11 cellular contexts compared by ENCODE assay signal in the genomic region with DNA sequence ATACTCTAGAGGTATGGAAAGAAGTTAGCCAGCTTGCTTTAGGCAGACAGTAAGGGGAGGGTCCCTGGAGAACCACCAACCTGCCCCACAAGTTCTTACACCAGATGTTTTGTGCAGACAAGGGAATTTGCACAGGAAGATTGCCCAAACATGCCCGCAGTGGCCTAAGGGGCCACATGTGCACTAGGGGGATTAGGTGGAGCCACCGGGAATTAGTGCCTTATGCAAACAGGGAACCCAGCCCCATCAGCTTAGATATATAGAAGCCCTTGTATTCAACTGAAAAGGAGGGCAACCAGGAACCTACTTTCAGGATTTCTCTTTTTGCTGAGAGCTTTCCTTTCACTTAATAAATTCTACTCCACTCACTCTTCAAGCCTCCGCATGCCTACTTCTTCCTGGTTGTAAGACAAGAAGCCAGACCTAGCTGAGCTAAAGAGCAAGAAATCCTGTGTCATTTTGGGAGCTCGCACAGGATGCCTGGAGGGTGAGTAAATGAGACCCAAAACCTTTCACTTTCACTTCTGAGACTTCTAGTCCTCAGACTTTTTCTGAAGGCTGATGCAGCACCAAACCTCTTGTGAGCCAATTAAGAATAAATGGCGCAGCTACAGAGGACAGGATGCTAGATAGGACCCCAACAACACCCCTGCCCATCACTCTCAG.
DNase-seq lines count a peak whose midpoint lies in the region; ATAC-seq, FAIRE-seq and TF ChIP-seq lines count a peak whose summit lies in the region.
"Had no signal": no experiment of that assay in that cellular context is flagged by ENCODE, and none has a peak within 500 bp of the region (broad histone marks: within the 10 kb centered on the region; RNA-seq: fewer than 3 reads in every experiment).

No MANE protein-coding gene starts in this region.

- intact Hi-C loops in transverse colon (cut with DNase I; ENCODE audit: low total_unique reads), result no loop called here

- H3K27me3 Mint-ChIP-seq in stimulated activated naive B cell treated with anti-CD40 and anti-IgM and Interleukin-4, amounts not matched to agents 10 μg/mL and 1 μg/mL and 100 μg/mL, for 72 hours, result no peaks in the 10 kb centered on the region
- H3K27me3 Mint-ChIP-seq: naive B cell had no signal

- H3K27ac ChIP-seq in SJCRH30 (no peak overlapping the region), brain microvascular endothelial cell (no peak overlapping the region), transverse colon (no peak overlapping the region)

- 90 to 91% methylated on average over 3 to 5 of the region's 5 CpGs for WGBS in transverse colon (ENCODE audit: low coverage in 1 of 2), 2 donors

- no peaks in the 10 kb centered on the region for H3K36me3 ChIP-seq in SJCRH30
- H3K36me3 ChIP-seq in brain microvascular endothelial cell (replicated peaks), result no peaks in the 10 kb centered on the region
- no peaks in the 10 kb centered on the region for H3K36me3 ChIP-seq in transverse colon

- in situ Hi-C loops in brain microvascular endothelial cell (cut with HindIII; ENCODE audit: low pct_ligation_motif_present, low sequenced_read_pairs) (no loop called here), transverse colon (cut with MboI; ENCODE audit: low pct_ligation_motif_present in 1 of 4, low pct_unique_long_range_greater_than_20kb in 1 of 4, low sequenced_read_pairs in 3 of 4) (no loop called here)

- H3K27me3 ChIP-seq in SJCRH30 (no peaks in the 10 kb centered on the region), brain microvascular endothelial cell (replicated peaks) (no peaks in the 10 kb centered on the region), transverse colon (no peaks in the 10 kb centered on the region)

- H3K4me3 ChIP-seq in SJCRH30 (no peak overlapping the region), brain microvascular endothelial cell (ENCODE audit: low read depth, low read length) (no peak overlapping the region), transverse colon (no peak overlapping the region)

- H3K9me3 Mint-ChIP-seq in stimulated activated naive B cell treated with anti-CD40 and anti-IgM and Interleukin-4, amounts not matched to agents 10 μg/mL and 1 μg/mL and 100 μg/mL, for 72 hours, result peaks cover 8 to 14% of the 10 kb centered on the region in 2 donors

- no peaks in the 10 kb centered on the region for H3K4me1 Mint-ChIP-seq in stimulated activated naive B cell treated with anti-CD40 and anti-IgM and Interleukin-4, amounts not matched to agents 10 μg/mL and 1 μg/mL and 100 μg/mL, for 72 hours
- H3K4me1 Mint-ChIP-seq: naive B cell had no signal

- peaks cover 5% of the 10 kb centered on the region; the same call in 1 of the 2 replicates for H3K4me1 ChIP-seq in SJCRH30
- H3K4me1 ChIP-seq in transverse colon, result no peaks in the 10 kb centered on the region

- H3K4me3 Mint-ChIP-seq in stimulated activated naive B cell treated with anti-CD40 and anti-IgM and Interleukin-4, amounts not matched to agents 10 μg/mL and 1 μg/mL and 100 μg/mL, for 72 hours, result no peak overlapping the region
- H3K4me3 Mint-ChIP-seq: naive B cell had no signal

- TF ChIP-seq POLR2A in GM12892 (IDR thresholded peaks at IDR 0.05; ENCODE audit: low read depth, low read length), result no peak
- TF ChIP-seq POLR2A in transverse colon (IDR thresholded peaks at IDR 0.05), result no peak

- H3K9me3 ChIP-seq in SJCRH30 (replicated peaks) (no peaks in the 10 kb centered on the region), transverse colon (peaks cover 5 to 9% of the 10 kb centered on the region in 2 donors)

- peak; percentile 14 for FAIRE-seq in GM12892 (lab: Jason Lieb, UNC)

- TF ChIP-seq EP300 in transverse colon (IDR thresholded peaks at IDR 0.05; ENCODE audit: low read depth), result no peak

- no peaks in the 10 kb centered on the region for H3K36me3 Mint-ChIP-seq in stimulated activated naive B cell treated with anti-CD40 and anti-IgM and Interleukin-4, amounts not matched to agents 10 μg/mL and 1 μg/mL and 100 μg/mL, for 72 hours
- H3K36me3 Mint-ChIP-seq: naive B cell had no signal

- no peak overlapping the region for H3K27ac Mint-ChIP-seq in stimulated activated naive B cell treated with anti-CD40 and anti-IgM and Interleukin-4, amounts not matched to agents 10 μg/mL and 1 μg/mL and 100 μg/mL, for 72 hours
- H3K27ac Mint-ChIP-seq: naive B cell had no signal

- DNase-seq in GM12892 (ENCODE audit: insufficient read length), result no peak
- DNase-seq in SJCRH30, result peak; percentile 7 to 45
- DNase-seq in brain microvascular endothelial cell, result no peak
- no peak for DNase-seq in stimulated activated naive B cell treated with anti-CD40 and anti-IgM and Interleukin-4, amounts not matched to agents 10 μg/mL and 1 μg/mL and 100 μg/mL, for 72 hours
- DNase-seq in stimulated activated CD4-positive, alpha-beta T cell treated with anti-CD3 and anti-CD28 coated beads, Interleukin-4, amount 100 ng/mL, for 1 hour, result no peak
- DNase-seq in transverse colon, result no peak
- DNase-seq: foreskin fibroblast, naive B cell, NCI-H510A had no signal

- TF ChIP-seq CTCF in brain microvascular endothelial cell (IDR thresholded peaks at IDR 0.05; ENCODE audit: low read depth, low read length, missing control alignments) (no peak), transverse colon (IDR thresholded peaks at IDR 0.05) (no peak)

- ATAC-seq in GM19452 (IDR thresholded peaks at IDR 0.05; ENCODE audit: unreplicated experiment), result peak; percentile 72
- ATAC-seq in HG03064 (IDR thresholded peaks at IDR 0.05; ENCODE audit: low read depth, unreplicated experiment), result peak; percentile 91
- ATAC-seq in stimulated activated naive B cell treated with anti-CD40 and anti-IgM and Interleukin-4, amounts not matched to agents 10 μg/mL and 1 μg/mL and 100 μg/mL, for 72 hours (replicated peaks), result no peak

Comparison
In these comparisons a context has a peak if more than half of its experiments do, and no peak if none do; other contexts are left out.
1. DNase-seq: peak in SJCRH30 (2 of 2); none in GM12892 (single experiment), brain microvascular endothelial cell (single experiment), stimulated activated naive B cell treated with anti-CD40 and anti-IgM and Interleukin-4, amounts not matched to agents 10 μg/mL and 1 μg/mL and 100 μg/mL, for 72 hours (single experiment), stimulated activated CD4-positive, alpha-beta T cell treated with anti-CD3 and anti-CD28 coated beads, Interleukin-4, amount 100 ng/mL, for 1 hour (single experiment) and transverse colon (single experiment).
2. ATAC-seq: peak in GM19452 (single experiment) and HG03064 (single experiment); none in stimulated activated naive B cell treated with anti-CD40 and anti-IgM and Interleukin-4, amounts not matched to agents 10 μg/mL and 1 μg/mL and 100 μg/mL, for 72 hours (0 of 2).